8 cellular contexts compared by ENCODE assay signal in genomic region chr20:3890410-3890751, GRCh38. TPM values are rescaled to one million over a fixed set of nuclear protein-coding genes. Genes with fewer than 3 reads are reported as not detected.
DNase-seq lines count a peak whose midpoint lies in the region; ATAC-seq and TF ChIP-seq lines count a peak whose summit lies in the region.

No MANE protein-coding gene starts in this region.

- no peak for TF ChIP-seq CTCF in neural crest cell (conservative IDR thresholded peaks at IDR 0.05)

- H3K4me3 ChIP-seq in endocrine pancreas (ENCODE audit: control insufficient read depth, insufficient read depth, low read length): peak overlapping the region; percentile 90

- no peak for DNase-seq in activated CD8-positive, alpha-beta memory T cell treated with anti-CD3 and anti-CD28 coated beads, Interleukin-2, amount 10 ng/mL, durations not matched to agents 7 days and 5 days
- DNase-seq in activated CD8-positive, alpha-beta memory T cell treated with anti-CD3 and anti-CD28 coated beads for 24 hours: no peak
- DNase-seq in OCI-M1 (lab: John Stamatoyannopoulos, UW) (peak; percentile 67), neural crest cell (ENCODE audit: low read depth, low spot score) (no peak), NCI-H2081 treated with DMSO at 0.1 percent for 48 hours (lab: John Stamatoyannopoulos, UW) (no peak)
- DNase-seq in effector CD8-positive, alpha-beta T cell (lab: John Stamatoyannopoulos, UW): no peak

- H3K4me3 Mint-ChIP-seq in activated CD8-positive, alpha-beta memory T cell treated with anti-CD3 and anti-CD28 coated beads, Interleukin-2, amount 10 ng/mL, durations not matched to agents 7 days and 5 days: peak overlapping the region; percentile 92
- H3K4me3 Mint-ChIP-seq in neural crest cell: peak overlapping the region; percentile 97

- peaks cover 51% of the 10 kb centered on the region for H3K36me3 Mint-ChIP-seq in activated CD8-positive, alpha-beta memory T cell treated with anti-CD3 and anti-CD28 coated beads, Interleukin-2, amount 10 ng/mL, durations not matched to agents 7 days and 5 days
- H3K36me3 Mint-ChIP-seq in neural crest cell (ENCODE audit: low read depth): peaks cover 7% of the 10 kb centered on the region

- H3K27me3 Mint-ChIP-seq in activated CD8-positive, alpha-beta memory T cell treated with anti-CD3 and anti-CD28 coated beads, Interleukin-2, amount 10 ng/mL, durations not matched to agents 7 days and 5 days: no peaks in the 10 kb centered on the region
- H3K27me3 Mint-ChIP-seq in neural crest cell (ENCODE audit: low read depth): peaks cover 6% of the 10 kb centered on the region

- CTCF ChIA-PET in activated CD8-positive, alpha-beta memory T cell treated with anti-CD3 and anti-CD28 coated beads, Interleukin-2, amount 10 ng/mL, durations not matched to agents 7 days and 5 days (lab: Charles Lee): interaction anchor here (1.5 to 1.6 kb wide), 2 partner anchors 16 to 195 kb away, joined by 5 to 6 read pairs; no protein-coding TSS in a partner anchor

- H3K4me1 Mint-ChIP-seq in activated CD8-positive, alpha-beta memory T cell treated with anti-CD3 and anti-CD28 coated beads, Interleukin-2, amount 10 ng/mL, durations not matched to agents 7 days and 5 days: peaks cover 54% of the 10 kb centered on the region
- peaks cover 59% of the 10 kb centered on the region for H3K4me1 Mint-ChIP-seq in neural crest cell

- H3K36me3 ChIP-seq in endocrine pancreas (ENCODE audit: control insufficient read depth, insufficient read depth, low read length): no peaks in the 10 kb centered on the region

- peaks cover 9% of the 10 kb centered on the region for H3K4me1 ChIP-seq in endocrine pancreas (ENCODE audit: control insufficient read depth, insufficient read depth, low read length)

- H3K27ac Mint-ChIP-seq in activated CD8-positive, alpha-beta memory T cell treated with anti-CD3 and anti-CD28 coated beads, Interleukin-2, amount 10 ng/mL, durations not matched to agents 7 days and 5 days: peak overlapping the region; percentile 93
- peak overlapping the region; percentile 97 for H3K27ac Mint-ChIP-seq in neural crest cell (ENCODE audit: unreplicated experiment)

- peak overlapping the region; percentile 97 for H3K9ac ChIP-seq in endocrine pancreas (ENCODE audit: control insufficient read depth, insufficient read depth, low read length)

- H3K9me3 Mint-ChIP-seq in activated CD8-positive, alpha-beta memory T cell treated with anti-CD3 and anti-CD28 coated beads, Interleukin-2, amount 10 ng/mL, durations not matched to agents 7 days and 5 days (ENCODE audit: low read depth): no peaks in the 10 kb centered on the region
- H3K9me3 Mint-ChIP-seq in neural crest cell: no peaks in the 10 kb centered on the region

- H3K9me3 ChIP-seq in endocrine pancreas (ENCODE audit: control insufficient read depth, low read length): no peaks in the 10 kb centered on the region

- ATAC-seq in activated CD8-positive, alpha-beta memory T cell treated with anti-CD3 and anti-CD28 coated beads, Interleukin-2, amount 10 ng/mL, durations not matched to agents 7 days and 5 days: no peak
- no peak for ATAC-seq in GM18502 (IDR thresholded peaks at IDR 0.05; ENCODE audit: poor library complexity, unreplicated experiment)

- H3K27me3 ChIP-seq in endocrine pancreas (ENCODE audit: control insufficient read depth, insufficient read depth, low read length): no peaks in the 10 kb centered on the region

RNA-seq across cellular contexts. Expression of gene PANK2, which starts 1.2 kb away (rescaled TPM):
- 10 to 100 TPM; 77.3 to 82.3 TPM for total RNA-seq in activated CD8-positive, alpha-beta memory T cell treated with anti-CD3 and anti-CD28 coated beads, Interleukin-2, amount 10 ng/mL, durations not matched to agents 7 days and 5 days
- 65.4 and 66.9 TPM in 2 replicates for total RNA-seq in neural crest cell

RNA-seq across cellular contexts. Expression of gene MAVS, which starts 43.7 kb away (rescaled TPM):
- 10 to 100 TPM; 29.7 to 37.4 TPM for total RNA-seq in activated CD8-positive, alpha-beta memory T cell treated with anti-CD3 and anti-CD28 coated beads, Interleukin-2, amount 10 ng/mL, durations not matched to agents 7 days and 5 days
- total RNA-seq in neural crest cell: 37.2 and 38.3 TPM in 2 replicates
